Comparison of ENCODE assay signal across 10 cellular contexts in the genomic region with DNA sequence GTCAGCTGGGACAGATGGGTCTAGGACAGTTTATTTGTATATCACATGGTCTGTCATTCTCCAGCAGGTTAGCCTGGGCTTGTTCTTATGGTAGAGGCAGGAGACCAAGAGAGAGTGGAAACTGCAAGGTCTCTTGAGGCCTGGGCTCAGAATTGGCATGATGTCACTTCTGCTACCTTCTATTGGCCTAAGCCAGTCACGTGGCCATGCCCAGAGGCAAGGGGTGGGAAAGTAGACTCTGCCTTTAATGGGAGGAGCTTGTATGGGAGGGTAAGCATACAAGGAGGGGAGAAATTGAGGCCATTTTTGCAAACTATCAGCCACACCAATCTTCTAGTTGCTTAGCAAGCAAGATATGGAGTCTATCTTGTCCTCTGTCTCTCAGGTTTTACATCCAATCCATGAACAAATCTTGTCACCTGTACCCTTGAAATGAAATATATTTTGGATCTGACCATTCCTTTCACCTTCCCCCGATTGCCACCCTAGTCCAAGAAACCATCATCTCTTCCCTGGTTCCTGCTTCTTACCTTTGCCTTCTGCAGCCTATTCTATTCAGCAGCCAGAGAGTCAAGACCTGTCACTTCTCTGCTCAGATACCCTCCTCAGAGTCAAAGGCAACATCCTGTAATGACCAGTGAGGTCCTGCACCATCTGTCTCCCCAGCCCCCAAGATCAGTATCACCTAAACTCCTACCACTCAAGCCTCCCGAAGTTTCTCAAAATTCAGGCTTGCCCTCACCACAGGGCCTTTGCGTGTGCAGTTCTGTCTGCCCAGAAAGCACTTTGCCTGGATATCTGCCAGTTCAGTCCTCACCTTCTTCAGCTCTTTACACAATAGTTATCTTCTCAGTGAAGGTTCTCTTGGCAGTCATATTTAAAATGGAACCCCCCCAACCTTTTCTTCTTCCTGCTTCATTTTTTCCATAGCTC.
DNase-seq lines count a peak whose midpoint lies in the region; ATAC-seq, FAIRE-seq and TF ChIP-seq lines count a peak whose summit lies in the region.
"Had no signal": no experiment of that assay in that cellular context is flagged by ENCODE, and none has a peak within 500 bp of the region (broad histone marks: within the 10 kb centered on the region; RNA-seq: fewer than 3 reads in every experiment).

No MANE protein-coding gene starts in this region.

- peaks cover 0 to 22% of the 10 kb centered on the region in 2 experiments; a peak in 2 of 5 replicates for H3K27me3 ChIP-seq in HepG2 (ENCODE audit: control insufficient read depth in 1 of 2, insufficient read depth in 2 of 2, low read length in 2 of 2)
- H3K27me3 ChIP-seq in right lobe of liver = no peaks in the 10 kb centered on the region
- H3K27me3 ChIP-seq in RWPE2 (ENCODE audit: insufficient read depth, poor library complexity, severe bottlenecking) = no peaks in the 10 kb centered on the region
- H3K27me3 ChIP-seq in small intestine (ENCODE audit: control insufficient read depth in 2 of 2, insufficient read depth in 2 of 2, low read length in 2 of 2) = no peaks in the 10 kb centered on the region
- no peaks in the 10 kb centered on the region for H3K27me3 ChIP-seq in stomach

- H3K4me2 ChIP-seq in HepG2 (ENCODE audit: low read depth, low read length) = no peak overlapping the region

- no peak for FAIRE-seq in HepG2 (lab: Jason Lieb, UNC)
- FAIRE-seq in small intestine (lab: Jason Lieb, UNC) = no peak
- FAIRE-seq: colon, HTR-8/SVneo had no signal

- CTCF ChIA-PET in HepG2 (lab: Yijun Ruan, JAX; ENCODE audit: low intra/inter-chr PET ratio, low total read pairs) = no interaction called here

- no peak overlapping the region for H3K4me3 Mint-ChIP-seq in T-helper 17 cell

- no peak for TF ChIP-seq EP300 in HepG2 (IDR thresholded peaks at IDR 0.05; ENCODE audit: low read depth in 2 of 2, low read length in 2 of 2)
- no peak for TF ChIP-seq EP300 in HepG2 (CRISPR knock-in tag; IDR thresholded peaks at IDR 0.05; ENCODE audit: borderline replicate concordance)
- no peak for TF ChIP-seq EP300 in stomach (IDR thresholded peaks at IDR 0.05)

- no peaks in the 10 kb centered on the region for H3K79me2 ChIP-seq in HepG2 (ENCODE audit: insufficient read depth, low read length)

- POLR2A ChIA-PET in HepG2 (lab: Yijun Ruan, JAX) = no interaction called here

- ATAC-seq in HepG2 = no peak
- no peak for ATAC-seq in right lobe of liver
- ATAC-seq in HG02938 (IDR thresholded peaks at IDR 0.05; ENCODE audit: unreplicated experiment) = peak; percentile 59
- ATAC-seq in RWPE2 (ENCODE audit: low read depth) = peak; percentile 39; the same call in 2 of the 3 replicates
- ATAC-seq in T-helper 17 cell = no peak

- TF ChIP-seq POLR2A in HepG2 (IDR thresholded peaks at IDR 0.05; ENCODE audit: insufficient read depth in 1 of 2, low read depth in 2 of 2, low read length in 2 of 2) (no peak), right lobe of liver (IDR thresholded peaks at IDR 0.05) (no peak), stomach (IDR thresholded peaks at IDR 0.05) (no peak)

- WGBS in HepG2 (ENCODE audit: low lambda C conversion rate) = 26% methylated on average over 4 of the region's 4 CpGs
- WGBS in right lobe of liver (ENCODE audit: insufficient coverage, low coverage, low lambda C conversion rate, missing lambda C conversion rate) = 92% methylated on average over 2 of the region's 4 CpGs
- 86 to 90% (median 88%) methylated on average over 4 of the region's 4 CpGs for WGBS in small intestine, 3 donors
- 84 to 92% (median 85%) methylated on average over 4 of the region's 4 CpGs for WGBS in stomach, 5 donors

- H3K36me3 ChIP-seq in HepG2 (replicated peaks in 1 of 2; ENCODE audit: control insufficient read depth in 1 of 2, insufficient read depth in 2 of 2, low read length in 2 of 2) (no peaks in the 10 kb centered on the region), right lobe of liver (no peaks in the 10 kb centered on the region), RWPE2 (ENCODE audit: low read depth) (no peaks in the 10 kb centered on the region), small intestine (ENCODE audit: control insufficient read depth in 2 of 2, insufficient read depth in 2 of 2, low read length in 2 of 2) (no peaks in the 10 kb centered on the region), stomach (no peaks in the 10 kb centered on the region)

- no peak overlapping the region for H2AFZ ChIP-seq in HepG2 (ENCODE audit: low read length)

- H3K4me1 ChIP-seq in HepG2 (ENCODE audit: insufficient read depth, low read length) (no peaks in the 10 kb centered on the region), right lobe of liver (peaks cover 0 to 48% (median 8%) of the 10 kb centered on the region in 4 donors), RWPE2 (ENCODE audit: insufficient read depth, poor library complexity, severe bottlenecking) (peaks cover 2% of the 10 kb centered on the region), small intestine (ENCODE audit: control insufficient read depth in 2 of 2, insufficient read depth in 1 of 2, low read depth in 1 of 2, low read length in 1 of 2) (no peaks in the 10 kb centered on the region), stomach (peaks cover 8 to 30% (median 16%) of the 10 kb centered on the region in 4 donors)

- no peaks in the 10 kb centered on the region for H3K4me1 Mint-ChIP-seq in T-helper 17 cell

- TF ChIP-seq CTCF in HepG2 (CRISPR knock-in tag; IDR thresholded peaks at IDR 0.05) (no peak), right lobe of liver (IDR thresholded peaks at IDR 0.05) (no peak), RWPE2 (IDR thresholded peaks at IDR 0.05; ENCODE audit: poor library complexity, severe bottlenecking) (no peak), stomach (IDR thresholded peaks at IDR 0.05) (no peak)

- H3K9me3 ChIP-seq in HepG2 (ENCODE audit: low read length) (no peaks in the 10 kb centered on the region), right lobe of liver (no peaks in the 10 kb centered on the region), RWPE2 (ENCODE audit: severe bottlenecking) (no peaks in the 10 kb centered on the region), small intestine (ENCODE audit: control insufficient read depth, low read depth) (no peaks in the 10 kb centered on the region), T-helper 17 cell (ENCODE audit: control insufficient read depth, low read length, poor library complexity, severe bottlenecking) (no peaks in the 10 kb centered on the region), stomach (no peaks in the 10 kb centered on the region)

- H3K27ac Mint-ChIP-seq in T-helper 17 cell = no peak overlapping the region

- H3K36me3 Mint-ChIP-seq in T-helper 17 cell (ENCODE audit: low read depth) = no peaks in the 10 kb centered on the region

- H3K27ac ChIP-seq in HepG2 (ENCODE audit: extremely low read length, insufficient read depth, low read length) (no peak overlapping the region), right lobe of liver (no peak overlapping the region), RWPE2 (ENCODE audit: poor library complexity, severe bottlenecking) (no peak overlapping the region), small intestine (ENCODE audit: low read depth in 1 of 2, low read length in 1 of 2) (no peak overlapping the region), stomach (no peak overlapping the region)

- no TSS peak for BruUV-seq in HepG2 (replicated peaks; lab: Mats Ljungman, UMichigan)

- no peak overlapping the region for H3K9ac ChIP-seq in HepG2 (ENCODE audit: insufficient read depth, low read depth, low read length)

- H3K4me3 ChIP-seq in HepG2 (replicated peaks in 1 of 3; ENCODE audit: insufficient read depth in 1 of 3, low read depth in 2 of 3, low read length in 3 of 3) = no peak overlapping the region
- no peak overlapping the region for H3K4me3 ChIP-seq in right lobe of liver
- no peak overlapping the region for H3K4me3 ChIP-seq in RWPE2 (ENCODE audit: severe bottlenecking)
- H3K4me3 ChIP-seq in small intestine (ENCODE audit: low read depth in 1 of 2, low read length in 2 of 2) = no peak overlapping the region
- no peak overlapping the region for H3K4me3 ChIP-seq in stomach

- H4K20me1 ChIP-seq in HepG2 (ENCODE audit: insufficient read depth, low read length) = no peaks in the 10 kb centered on the region

- in situ Hi-C loops in HepG2 (cut with HindIII; ENCODE audit: extremely low pct_ligation_motif_present, low pct_unique_long_range_greater_than_20kb) = no loop called here

- no peak for DNase-seq in HepG2 (ENCODE audit: low spot score)
- no peak for DNase-seq in right lobe of liver
- DNase-seq in RWPE2 (ENCODE audit: low spot score) = no peak
- no peak for DNase-seq in small intestine
- DNase-seq in activated T-cell treated with anti-CD3 and anti-CD28 coated beads, Interleukin-2, amount 50 U/mL, for 1 hour = no peak
- no peak for DNase-seq in T-helper 17 cell
- no peak for DNase-seq in stomach

- TF ChIP-seq RAD21 in HepG2 (CRISPR knock-in tag; IDR thresholded peaks at IDR 0.05) = no peak

- intact Hi-C loops in HepG2 (cut with micrococcal nuclease; ENCODE audit: unreplicated experiment) (no loop called here), right lobe of liver (cut with DNase I) (loop anchor here in 1 of 2 donors (10.0 kb wide), 1 partner anchor 72 kb away; no protein-coding TSS in a partner anchor), stomach (cut with DNase I; ENCODE audit: low total_unique reads) (no loop called here)

- no peaks in the 10 kb centered on the region for H3K27me3 Mint-ChIP-seq in T-helper 17 cell

TF ChIP-seq in HepG2, 621 proteins besides CTCF, POLR2A, EP300 and RAD21 (continues in another document):
- no peak for TF ChIP-seq ZNF235 (CRISPR knock-in tag; IDR thresholded peaks at IDR 0.05; ENCODE audit: borderline replicate concordance)
- TF ChIP-seq, protein P1, sequence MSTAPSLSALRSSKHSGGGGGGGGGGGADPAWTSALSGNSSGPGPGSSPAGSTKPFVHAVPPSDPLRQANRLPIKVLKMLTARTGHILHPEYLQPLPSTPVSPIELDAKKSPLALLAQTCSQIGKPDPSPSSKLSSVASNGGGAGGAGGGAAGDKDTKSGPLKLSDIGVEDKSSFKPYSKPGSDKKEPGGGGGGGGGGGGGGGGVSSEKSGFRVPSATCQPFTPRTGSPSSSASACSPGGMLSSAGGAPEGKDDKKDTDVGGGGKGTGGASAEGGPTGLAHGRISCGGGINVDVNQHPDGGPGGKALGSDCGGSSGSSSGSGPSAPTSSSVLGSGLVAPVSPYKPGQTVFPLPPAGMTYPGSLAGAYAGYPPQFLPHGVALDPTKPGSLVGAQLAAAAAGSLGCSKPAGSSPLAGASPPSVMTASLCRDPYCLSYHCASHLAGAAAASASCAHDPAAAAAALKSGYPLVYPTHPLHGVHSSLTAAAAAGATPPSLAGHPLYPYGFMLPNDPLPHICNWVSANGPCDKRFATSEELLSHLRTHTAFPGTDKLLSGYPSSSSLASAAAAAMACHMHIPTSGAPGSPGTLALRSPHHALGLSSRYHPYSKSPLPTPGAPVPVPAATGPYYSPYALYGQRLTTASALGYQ (CRISPR knock-in tag; IDR thresholded peaks at IDR 0.05) = no peak

Comparison
In these comparisons a context has a peak if more than half of its experiments do, and no peak if none do; other contexts are left out.
1. ATAC-seq: peak in HG02938 (single experiment) and RWPE2 (single experiment); none in HepG2 (single experiment), right lobe of liver (0 of 4) and T-helper 17 cell (single experiment).